In genomic region chr12:48903982-48904411, GRCh38 we compare ENCODE assay signal across 8 cellular contexts. TPM values are rescaled to one million over a fixed set of nuclear protein-coding genes. Genes with fewer than 3 reads are reported as not detected.
A peak's percentile ranks its signal among the peaks of the same experiment; 100 is the strongest.
DNase-seq lines count a peak whose midpoint lies in the region; ATAC-seq and TF ChIP-seq lines count a peak whose summit lies in the region.

No MANE protein-coding gene starts in this region.

- no peaks in the 10 kb centered on the region for H3K27me3 Mint-ChIP-seq in activated CD8-positive, alpha-beta T cell treated with anti-CD3 and anti-CD28 coated beads for 36 hours
- no peaks in the 10 kb centered on the region for H3K27me3 Mint-ChIP-seq in memory B cell

- peak; percentile 76 for TF ChIP-seq CTCF in GM12874 (IDR thresholded peaks at IDR 0.05; ENCODE audit: insufficient read depth, low read depth, low read length)
- peak; percentile 79 for TF ChIP-seq CTCF in activated CD8-positive, alpha-beta T cell treated with anti-CD3 and anti-CD28 coated beads for 36 hours (IDR thresholded peaks at IDR 0.05)

- H3K9me3 ChIP-seq in ectodermal cell (ENCODE audit: control insufficient read depth, low read length) = no peaks in the 10 kb centered on the region

- peak overlapping the region; percentile 44 for H3K4me3 ChIP-seq in ectodermal cell (ENCODE audit: insufficient read depth, low read depth, low read length)

- peak; percentile 70 to 82 for DNase-seq in NCI-H524 (lab: John Stamatoyannopoulos, UW)
- DNase-seq in activated CD8-positive, alpha-beta T cell treated with anti-CD3 and anti-CD28 coated beads for 36 hours = peak; percentile 91
- DNase-seq in memory B cell (ENCODE audit: low spot score in 2 of 2) = peak; percentile 65 to 66
- peak; percentile 78 for DNase-seq in stimulated activated CD8-positive, alpha-beta memory T cell treated with anti-CD3 and anti-CD28 coated beads, Interleukin-12 subunit alpha, Interleukin-12 subunit beta, amount 100 ng/mL, for 1 hour (ENCODE audit: low read depth)
- no peak for DNase-seq in NCI-H345 treated with DMSO at 0.1 percent for 48 hours (lab: John Stamatoyannopoulos, UW; ENCODE audit: unreplicated experiment)

- peaks cover 7% of the 10 kb centered on the region for H3K4me1 Mint-ChIP-seq in activated CD8-positive, alpha-beta T cell treated with anti-CD3 and anti-CD28 coated beads for 36 hours (ENCODE audit: low read depth)
- no peaks in the 10 kb centered on the region for H3K4me1 Mint-ChIP-seq in memory B cell

- no peaks in the 10 kb centered on the region for H3K36me3 ChIP-seq in ectodermal cell (ENCODE audit: control insufficient read depth, insufficient read depth, low read length)

- intact Hi-C loops in activated CD8-positive, alpha-beta T cell treated with anti-CD3 and anti-CD28 coated beads for 36 hours (cut with micrococcal nuclease) = no loop called here

- peak overlapping the region; percentile 58 for H3K4me3 Mint-ChIP-seq in activated CD8-positive, alpha-beta T cell treated with anti-CD3 and anti-CD28 coated beads for 36 hours
- peak overlapping the region; percentile 77 for H3K4me3 Mint-ChIP-seq in memory B cell

- peaks cover 3% of the 10 kb centered on the region for H3K4me1 ChIP-seq in ectodermal cell (ENCODE audit: control insufficient read depth, insufficient read depth, low read length)

- H3K27me3 ChIP-seq in ectodermal cell (ENCODE audit: control insufficient read depth, insufficient read depth, low read length, poor library complexity, severe bottlenecking) = no peaks in the 10 kb centered on the region

- no peak overlapping the region for H3K27ac Mint-ChIP-seq in activated CD8-positive, alpha-beta T cell treated with anti-CD3 and anti-CD28 coated beads for 36 hours
- peak overlapping the region; percentile 35 for H3K27ac Mint-ChIP-seq in memory B cell

- H3K27ac ChIP-seq in ectodermal cell (ENCODE audit: insufficient read depth, low read depth, low read length, poor library complexity, severe bottlenecking) = no peak overlapping the region

- ATAC-seq in HG03135 (IDR thresholded peaks at IDR 0.05; ENCODE audit: unreplicated experiment) = peak; percentile 91
- peak; percentile 98 for ATAC-seq in activated CD8-positive, alpha-beta T cell treated with anti-CD3 and anti-CD28 coated beads for 36 hours
- peak; percentile 98 for ATAC-seq in memory B cell (ENCODE audit: low read depth)

- WGBS in ectodermal cell, 2 experiments = 2 to 4% methylated on average over 19 of the region's 19 CpGs

- POLR2A ChIA-PET in activated CD8-positive, alpha-beta T cell treated with anti-CD3 and anti-CD28 coated beads for 36 hours (lab: Charles Lee) = interaction anchor here (0.7 to 1.1 kb wide), 2 partner anchors 17 to 48 kb away, joined by 3 read pairs; no protein-coding TSS in a partner anchor

- no peaks in the 10 kb centered on the region for H3K36me3 Mint-ChIP-seq in activated CD8-positive, alpha-beta T cell treated with anti-CD3 and anti-CD28 coated beads for 36 hours (ENCODE audit: low read depth)
- no peaks in the 10 kb centered on the region for H3K36me3 Mint-ChIP-seq in memory B cell

- no peaks in the 10 kb centered on the region for H3K9me3 Mint-ChIP-seq in activated CD8-positive, alpha-beta T cell treated with anti-CD3 and anti-CD28 coated beads for 36 hours
- no peaks in the 10 kb centered on the region for H3K9me3 Mint-ChIP-seq in memory B cell

- CTCF ChIA-PET in activated CD8-positive, alpha-beta T cell treated with anti-CD3 and anti-CD28 coated beads for 36 hours (lab: Charles Lee) = interaction anchor here (0.6 to 8.9 kb wide), 33 partner anchors 9 to 117 kb away, joined by 3 to 81 read pairs (median 5); partner anchors contain the start of genes ARF3, DDX23, FKBP11 and RND1

RNA-seq across cellular contexts. Expression of gene FKBP11, which starts 21.3 kb away (rescaled TPM):
- total RNA-seq in activated CD8-positive, alpha-beta T cell treated with anti-CD3 and anti-CD28 coated beads for 36 hours = 100 to 1,000 TPM in 1 of 2 experiments, 10 to 100 TPM in 1; 96.2 to 100 TPM
- polyA plus RNA-seq in ectodermal cell (2013, experiment 1 of 4) = 27.6 TPM
- polyA plus RNA-seq in ectodermal cell (2013, experiment 2 of 4) = 25.0 TPM
- polyA plus RNA-seq in ectodermal cell (2013, experiment 3 of 4) = 26.7 TPM
- polyA plus RNA-seq in ectodermal cell (2013, experiment 4 of 4) = 24.4 TPM

RNA-seq across cellular contexts. Expression of gene RND1, which starts 38.3 kb away (rescaled TPM):
- total RNA-seq in activated CD8-positive, alpha-beta T cell treated with anti-CD3 and anti-CD28 coated beads for 36 hours = 1 to 10 TPM; 2.3 to 3.2 TPM
- polyA plus RNA-seq in ectodermal cell (2013, experiment 1 of 4) = 30.5 TPM
- polyA plus RNA-seq in ectodermal cell (2013, experiment 2 of 4) = 27.9 TPM
- 29.8 TPM for polyA plus RNA-seq in ectodermal cell (2013, experiment 3 of 4)
- polyA plus RNA-seq in ectodermal cell (2013, experiment 4 of 4) = 35.8 TPM

RNA-seq across cellular contexts. Expression of gene DDX23, which starts 52.0 kb away (rescaled TPM):
- total RNA-seq in activated CD8-positive, alpha-beta T cell treated with anti-CD3 and anti-CD28 coated beads for 36 hours = 10 to 100 TPM; 84.5 to 95.6 TPM
- polyA plus RNA-seq in ectodermal cell (2013, experiment 1 of 4) = 108 TPM
- 102 TPM for polyA plus RNA-seq in ectodermal cell (2013, experiment 2 of 4)
- 65.4 TPM for polyA plus RNA-seq in ectodermal cell (2013, experiment 3 of 4)
- 70.7 TPM for polyA plus RNA-seq in ectodermal cell (2013, experiment 4 of 4)

RNA-seq across cellular contexts. Expression of gene ARF3, which starts 53.3 kb away (rescaled TPM):
- total RNA-seq in activated CD8-positive, alpha-beta T cell treated with anti-CD3 and anti-CD28 coated beads for 36 hours = 10 to 100 TPM; 58.3 to 67.6 TPM
- 277 TPM for polyA plus RNA-seq in ectodermal cell (2013, experiment 1 of 4)
- 276 TPM for polyA plus RNA-seq in ectodermal cell (2013, experiment 2 of 4)
- 131 TPM for polyA plus RNA-seq in ectodermal cell (2013, experiment 3 of 4)
- 157 TPM for polyA plus RNA-seq in ectodermal cell (2013, experiment 4 of 4)
